In the genomic region with DNA sequence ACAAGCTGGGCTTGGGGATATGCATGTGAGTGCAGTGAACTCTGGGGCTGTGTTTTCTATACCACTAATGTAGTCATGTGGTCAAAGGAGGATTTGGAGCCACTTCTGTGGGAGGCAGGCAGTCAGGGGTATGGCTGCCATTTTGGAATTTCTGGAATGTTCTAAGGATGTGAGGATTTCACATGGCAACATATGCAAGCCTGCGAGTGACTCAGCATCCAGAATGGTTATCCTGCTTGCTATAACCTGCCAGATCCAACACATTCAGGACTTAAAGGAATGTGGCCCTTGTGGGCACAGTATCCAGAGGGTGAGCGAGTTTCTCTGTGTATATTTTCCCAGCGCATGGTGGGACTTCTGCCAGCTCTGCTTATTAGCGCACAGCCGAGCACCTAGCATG, we compare ENCODE assay signal across 1 cellular context.
TF ChIP-seq lines count a peak whose summit lies in the region.

No MANE protein-coding gene starts in this region.

TF ChIP-seq in SK-N-SH treated with all-trans-retinoic acid at 6 μM for 48 hours, 23 proteins besides CTCF, POLR2A, EP300 and RAD21 (continued from another document):
- TF ChIP-seq, protein P1, sequence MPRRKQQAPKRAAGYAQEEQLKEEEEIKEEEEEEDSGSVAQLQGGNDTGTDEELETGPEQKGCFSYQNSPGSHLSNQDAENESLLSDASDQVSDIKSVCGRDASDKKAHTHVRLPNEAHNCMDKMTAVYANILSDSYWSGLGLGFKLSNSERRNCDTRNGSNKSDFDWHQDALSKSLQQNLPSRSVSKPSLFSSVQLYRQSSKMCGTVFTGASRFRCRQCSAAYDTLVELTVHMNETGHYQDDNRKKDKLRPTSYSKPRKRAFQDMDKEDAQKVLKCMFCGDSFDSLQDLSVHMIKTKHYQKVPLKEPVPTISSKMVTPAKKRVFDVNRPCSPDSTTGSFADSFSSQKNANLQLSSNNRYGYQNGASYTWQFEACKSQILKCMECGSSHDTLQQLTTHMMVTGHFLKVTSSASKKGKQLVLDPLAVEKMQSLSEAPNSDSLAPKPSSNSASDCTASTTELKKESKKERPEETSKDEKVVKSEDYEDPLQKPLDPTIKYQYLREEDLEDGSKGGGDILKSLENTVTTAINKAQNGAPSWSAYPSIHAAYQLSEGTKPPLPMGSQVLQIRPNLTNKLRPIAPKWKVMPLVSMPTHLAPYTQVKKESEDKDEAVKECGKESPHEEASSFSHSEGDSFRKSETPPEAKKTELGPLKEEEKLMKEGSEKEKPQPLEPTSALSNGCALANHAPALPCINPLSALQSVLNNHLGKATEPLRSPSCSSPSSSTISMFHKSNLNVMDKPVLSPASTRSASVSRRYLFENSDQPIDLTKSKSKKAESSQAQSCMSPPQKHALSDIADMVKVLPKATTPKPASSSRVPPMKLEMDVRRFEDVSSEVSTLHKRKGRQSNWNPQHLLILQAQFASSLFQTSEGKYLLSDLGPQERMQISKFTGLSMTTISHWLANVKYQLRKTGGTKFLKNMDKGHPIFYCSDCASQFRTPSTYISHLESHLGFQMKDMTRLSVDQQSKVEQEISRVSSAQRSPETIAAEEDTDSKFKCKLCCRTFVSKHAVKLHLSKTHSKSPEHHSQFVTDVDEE (CRISPR knock-in tag; IDR thresholded peaks at IDR 0.05): no peak
TF ChIP-seq in SK-N-SH treated with all-trans-retinoic acid at 6 μM for 48 hours: peak in this region for 0.
